ENCODE assay signal across 14 cellular contexts in the genomic region with DNA sequence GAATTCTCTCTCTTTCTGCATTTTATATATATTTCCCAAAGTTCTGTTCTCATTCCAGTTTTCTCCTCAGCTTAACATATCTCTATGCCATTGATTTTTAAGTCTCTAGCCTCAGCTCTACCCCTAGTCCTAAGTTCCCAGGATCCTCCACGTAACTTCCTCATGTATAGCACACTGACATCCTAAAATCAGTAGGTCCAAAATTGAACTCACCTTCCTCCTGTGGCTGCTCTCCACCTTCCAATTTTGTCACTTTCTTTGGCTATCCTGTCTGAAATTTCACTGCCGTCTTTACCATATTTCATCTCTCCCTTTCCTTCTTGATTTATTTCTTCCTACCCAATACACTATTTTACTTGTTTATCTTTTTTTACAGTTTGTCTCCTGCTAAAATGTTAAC. TPM values are rescaled to one million over a fixed set of nuclear protein-coding genes. Genes with fewer than 3 reads are reported as not detected.
A peak's percentile ranks its signal among the peaks of the same experiment; 100 is the strongest.
DNase-seq lines count a peak whose midpoint lies in the region; ATAC-seq and TF ChIP-seq lines count a peak whose summit lies in the region.
"Had no signal": no experiment of that assay in that cellular context is flagged by ENCODE, and none has a peak within 500 bp of the region (broad histone marks: within the 10 kb centered on the region; RNA-seq: fewer than 3 reads in every experiment).

No MANE protein-coding gene starts in this region.

- peaks cover 79 to 93% (median 84%) of the 10 kb centered on the region in 3 donors for H3K4me1 Mint-ChIP-seq in CD8-positive, alpha-beta memory T cell
- H3K4me1 Mint-ChIP-seq in activated T-helper 2 cell treated with anti-CD3 and anti-CD28 coated beads, Interferon-gamma antibody, Interleukin-2, Interleukin-4, amounts not matched to agents 10 μg/mL and 5 μg/mL and 100 μg/mL, durations not matched to agents 14 hours and 24 hours and 36 hours (ENCODE audit: low read depth) = peaks cover 59% of the 10 kb centered on the region
- H3K4me1 Mint-ChIP-seq in natural killer cell treated with Interleukin-12 subunit alpha and Interleukin-12 subunit beta and Interleukin-15 and Interleukin-18, amount 100 ng/mL, for 72 hours (ENCODE audit: low read depth in 2 of 2) = peaks cover 64 to 68% of the 10 kb centered on the region in 2 donors
- H3K4me1 Mint-ChIP-seq in WTC11 = peaks cover 31% of the 10 kb centered on the region

- H3K4me3 ChIP-seq in CD8-positive, alpha-beta memory T cell (ENCODE audit: low read length) = peak overlapping the region; percentile 91

- DNase-seq in CD8-positive, alpha-beta memory T cell = no peak
- DNase-seq in GM20000 (ENCODE audit: low spot score) (peak; percentile 3), WTC11 (ENCODE audit: low spot score) (no peak), glomerular visceral epithelial cell (ENCODE audit: extremely low spot score) (no peak), caudate nucleus (lab: John Stamatoyannopoulos, UW) (no peak)
- no peak for DNase-seq in activated T-helper 2 cell treated with anti-CD3 and anti-CD28 coated beads, Interferon-gamma antibody, Interleukin-2, Interleukin-4, amounts not matched to agents 10 μg/mL and 5 μg/mL and 100 μg/mL, durations not matched to agents 14 hours and 24 hours and 36 hours (ENCODE audit: low spot score)
- no peak for DNase-seq in natural killer cell treated with Interleukin-12 subunit alpha and Interleukin-12 subunit beta and Interleukin-15 and Interleukin-18, amount 100 ng/mL, for 72 hours (ENCODE audit: low spot score)
- DNase-seq: foreskin melanocyte; GF-D8; stimulated activated CD4-positive, alpha-beta T cell treated with anti-CD3 and anti-CD28 coated beads, Interleukin-2, amount 100 ng/mL, for 48 hours had no signal

- POLR2A ChIA-PET in CD8-positive, alpha-beta memory T cell (lab: Charles Lee) = interaction anchor here (2.2 kb wide), 1 partner anchor 19 kb away, joined by 11 read pairs; no protein-coding TSS in a partner anchor
- POLR2A ChIA-PET in WTC11 (lab: Charles Lee) = no interaction called here

- no peaks in the 10 kb centered on the region for H3K27me3 Mint-ChIP-seq in CD8-positive, alpha-beta memory T cell
- no peaks in the 10 kb centered on the region for H3K27me3 Mint-ChIP-seq in activated T-helper 2 cell treated with anti-CD3 and anti-CD28 coated beads, Interferon-gamma antibody, Interleukin-2, Interleukin-4, amounts not matched to agents 10 μg/mL and 5 μg/mL and 100 μg/mL, durations not matched to agents 14 hours and 24 hours and 36 hours (ENCODE audit: low read depth)
- no peaks in the 10 kb centered on the region for H3K27me3 Mint-ChIP-seq in natural killer cell treated with Interleukin-12 subunit alpha and Interleukin-12 subunit beta and Interleukin-15 and Interleukin-18, amount 100 ng/mL, for 72 hours
- no peaks in the 10 kb centered on the region for H3K27me3 Mint-ChIP-seq in WTC11 (ENCODE audit: low read depth)

- H3K4me3 Mint-ChIP-seq in CD8-positive, alpha-beta memory T cell = peak overlapping the region; percentile 95 to 99 (median 96)
- H3K4me3 Mint-ChIP-seq in activated T-helper 2 cell treated with anti-CD3 and anti-CD28 coated beads, Interferon-gamma antibody, Interleukin-2, Interleukin-4, amounts not matched to agents 10 μg/mL and 5 μg/mL and 100 μg/mL, durations not matched to agents 14 hours and 24 hours and 36 hours (ENCODE audit: low read depth) = peak overlapping the region; percentile 85
- peak overlapping the region; percentile 94 for H3K4me3 Mint-ChIP-seq in natural killer cell treated with Interleukin-12 subunit alpha and Interleukin-12 subunit beta and Interleukin-15 and Interleukin-18, amount 100 ng/mL, for 72 hours
- H3K4me3 Mint-ChIP-seq in WTC11 = no peak overlapping the region

- H3K9me3 ChIP-seq in CD8-positive, alpha-beta memory T cell (ENCODE audit: low read length) = no peaks in the 10 kb centered on the region

- H3K27ac Mint-ChIP-seq in CD8-positive, alpha-beta memory T cell = peak overlapping the region; percentile 87 to 98 (median 94)
- H3K27ac Mint-ChIP-seq in activated T-helper 2 cell treated with anti-CD3 and anti-CD28 coated beads, Interferon-gamma antibody, Interleukin-2, Interleukin-4, amounts not matched to agents 10 μg/mL and 5 μg/mL and 100 μg/mL, durations not matched to agents 14 hours and 24 hours and 36 hours = peak overlapping the region; percentile 97
- H3K27ac Mint-ChIP-seq in natural killer cell treated with Interleukin-12 subunit alpha and Interleukin-12 subunit beta and Interleukin-15 and Interleukin-18, amount 100 ng/mL, for 72 hours = peak overlapping the region; percentile 94 to 95
- H3K27ac Mint-ChIP-seq in WTC11 = no peak overlapping the region; the same call in 1 of the 2 replicates

- intact Hi-C loops in activated T-helper 2 cell treated with anti-CD3 and anti-CD28 coated beads, Interferon-gamma antibody, Interleukin-2, Interleukin-4, amounts not matched to agents 10 μg/mL and 5 μg/mL and 100 μg/mL, durations not matched to agents 14 hours and 24 hours and 36 hours (cut with micrococcal nuclease) = loop anchor here (2.0 to 5.0 kb wide), 5 partner anchors 47 to 151 kb away; no protein-coding TSS in a partner anchor

- no peak for ATAC-seq in natural killer cell treated with Interleukin-12 subunit alpha and Interleukin-12 subunit beta and Interleukin-15 and Interleukin-18, amount 100 ng/mL, for 72 hours
- no peak for ATAC-seq in WTC11

- H3K27ac ChIP-seq in CD8-positive, alpha-beta memory T cell (ENCODE audit: low read depth, low read length) = peak overlapping the region; percentile 34
- H3K27ac ChIP-seq in caudate nucleus (ENCODE audit: low read depth, low read length) = no peak overlapping the region
- H3K27ac ChIP-seq: breast epithelium, VCaP had no signal

- no peaks in the 10 kb centered on the region for H3K36me3 ChIP-seq in CD8-positive, alpha-beta memory T cell (ENCODE audit: insufficient read depth, low read length)
- H3K36me3 ChIP-seq: breast epithelium had no signal

- peaks cover 63% of the 10 kb centered on the region for H3K4me1 ChIP-seq in CD8-positive, alpha-beta memory T cell (ENCODE audit: insufficient read depth, low read length)
- H3K4me1 ChIP-seq: breast epithelium had no signal

- H3K36me3 Mint-ChIP-seq in CD8-positive, alpha-beta memory T cell = peaks cover 14 to 51% (median 31%) of the 10 kb centered on the region in 3 donors
- peaks cover 40% of the 10 kb centered on the region for H3K36me3 Mint-ChIP-seq in activated T-helper 2 cell treated with anti-CD3 and anti-CD28 coated beads, Interferon-gamma antibody, Interleukin-2, Interleukin-4, amounts not matched to agents 10 μg/mL and 5 μg/mL and 100 μg/mL, durations not matched to agents 14 hours and 24 hours and 36 hours (ENCODE audit: low read depth)
- peaks cover 16% of the 10 kb centered on the region for H3K36me3 Mint-ChIP-seq in natural killer cell treated with Interleukin-12 subunit alpha and Interleukin-12 subunit beta and Interleukin-15 and Interleukin-18, amount 100 ng/mL, for 72 hours
- peaks cover 3% of the 10 kb centered on the region; the same call in 1 of the 2 replicates for H3K36me3 Mint-ChIP-seq in WTC11

- CTCF ChIA-PET in CD8-positive, alpha-beta memory T cell (lab: Charles Lee) = interaction anchor here (1.2 to 2.7 kb wide), 3 partner anchors 19 to 85 kb away, joined by 3 to 12 read pairs (median 8); no protein-coding TSS in a partner anchor
- CTCF ChIA-PET in WTC11 (lab: Charles Lee) = interaction anchor here (1.0 to 1.6 kb wide), 2 partner anchors 23 to 29 kb away, joined by 3 read pairs; no protein-coding TSS in a partner anchor

- TF ChIP-seq CTCF in GM20000 (IDR thresholded peaks at IDR 0.05; ENCODE audit: extremely low read depth, missing control alignments) = no peak
- no peak for TF ChIP-seq CTCF in WTC11 (IDR thresholded peaks at IDR 0.05)

- H3K9me3 Mint-ChIP-seq in CD8-positive, alpha-beta memory T cell = peaks cover 3 to 12% (median 10%) of the 10 kb centered on the region in 5 donors
- H3K9me3 Mint-ChIP-seq in activated T-helper 2 cell treated with anti-CD3 and anti-CD28 coated beads, Interferon-gamma antibody, Interleukin-2, Interleukin-4, amounts not matched to agents 10 μg/mL and 5 μg/mL and 100 μg/mL, durations not matched to agents 14 hours and 24 hours and 36 hours = peaks cover 38% of the 10 kb centered on the region
- peaks cover 10% of the 10 kb centered on the region for H3K9me3 Mint-ChIP-seq in natural killer cell treated with Interleukin-12 subunit alpha and Interleukin-12 subunit beta and Interleukin-15 and Interleukin-18, amount 100 ng/mL, for 72 hours
- H3K9me3 Mint-ChIP-seq in WTC11 = peaks cover 28% of the 10 kb centered on the region

- H3K27me3 ChIP-seq in CD8-positive, alpha-beta memory T cell (ENCODE audit: insufficient read depth, low read length, poor library complexity, severe bottlenecking) = no peaks in the 10 kb centered on the region
- H3K27me3 ChIP-seq: breast epithelium had no signal

TF ChIP-seq in WTC11, 78 proteins besides CTCF, POLR2A, EP300 and RAD21 (continues in another document):
- no peak for TF ChIP-seq SOX15 (CRISPR knock-in tag; IDR thresholded peaks at IDR 0.05)

RNA-seq across cellular contexts. Expression of a gene that starts 1.5 kb away (rescaled TPM):
- total RNA-seq in CD8-positive, alpha-beta memory T cell = 10 to 100 TPM; 28.3 to 30.7 TPM
- 201 TPM for polyA plus RNA-seq in CD8-positive, alpha-beta memory T cell
- total RNA-seq in activated T-helper 2 cell treated with anti-CD3 and anti-CD28 coated beads, Interferon-gamma antibody, Interleukin-2, Interleukin-4, amounts not matched to agents 10 μg/mL and 5 μg/mL and 100 μg/mL, durations not matched to agents 14 hours and 24 hours and 36 hours = 11.8 and 13.0 TPM in 2 replicates
- total RNA-seq in natural killer cell treated with Interleukin-12 subunit alpha and Interleukin-12 subunit beta and Interleukin-15 and Interleukin-18, amount 100 ng/mL, for 72 hours = 10 to 100 TPM; 10.9 to 17.7 TPM
- total RNA-seq in WTC11 (2021) = 0.18 TPM in 1 of 3 replicates, not detected in the others
- total RNA-seq: HT-29, SK-MEL-5 had no signal

RNA-seq across cellular contexts. Expression of a gene that starts 57.7 kb away (rescaled TPM):
- total RNA-seq in CD8-positive, alpha-beta memory T cell = 10 to 100 TPM; 25.1 to 27.6 TPM
- 58.1 TPM for polyA plus RNA-seq in CD8-positive, alpha-beta memory T cell
- 14.1 and 14.9 TPM in 2 replicates for total RNA-seq in activated T-helper 2 cell treated with anti-CD3 and anti-CD28 coated beads, Interferon-gamma antibody, Interleukin-2, Interleukin-4, amounts not matched to agents 10 μg/mL and 5 μg/mL and 100 μg/mL, durations not matched to agents 14 hours and 24 hours and 36 hours
- total RNA-seq in natural killer cell treated with Interleukin-12 subunit alpha and Interleukin-12 subunit beta and Interleukin-15 and Interleukin-18, amount 100 ng/mL, for 72 hours = 10 to 100 TPM in 1 of 2 donors, 1 to 10 TPM in 1; 3.8 to 13.4 TPM
- 0.02 to 0.30 TPM (median 0.17 TPM) in 3 replicates for total RNA-seq in WTC11 (2021)
- total RNA-seq: HT-29, SK-MEL-5 had no signal

Comparison
In these comparisons a context has a peak if more than half of its experiments do, and no peak if none do; other contexts are left out.
1. RNA of a gene that starts 1.5 kb away (total RNA-seq): 28.3 to 30.7 TPM in CD8-positive, alpha-beta memory T cell, 10.9 to 17.7 TPM in natural killer cell treated with Interleukin-12 subunit alpha and Interleukin-12 subunit beta and Interleukin-15 and Interleukin-18, amount 100 ng/mL, for 72 hours and 11.8 to 13.0 TPM in activated T-helper 2 cell treated with anti-CD3 and anti-CD28 coated beads, Interferon-gamma antibody, Interleukin-2, Interleukin-4, amounts not matched to agents 10 μg/mL and 5 μg/mL and 100 μg/mL, durations not matched to agents 14 hours and 24 hours and 36 hours; 0.18 TPM in WTC11; every median in the first group is over 10 times any median in the second.